24 cellular contexts compared by ENCODE assay signal in genomic region chr19:43490759-43491158, GRCh38. TPM values are rescaled to one million over a fixed set of nuclear protein-coding genes. Genes with fewer than 3 reads are reported as not detected.
"Had no signal": no experiment of that assay in that cellular context is flagged by ENCODE, and none has a peak within 500 bp of the region (broad histone marks: within the 10 kb centered on the region; RNA-seq: fewer than 3 reads in every experiment).

No MANE protein-coding gene starts in this region.

- H3K9me3 Mint-ChIP-seq: IgD-negative memory B cell had no signal

- ATAC-seq: K562 had no signal

- H3K4me2 ChIP-seq: KMS-11 had no signal

- FAIRE-seq: HTR-8/SVneo, K562, RCC 7860 had no signal

- H3K27me3 Mint-ChIP-seq: IgD-negative memory B cell had no signal

- DNase-seq: Kasumi-1, MM.1S, MV-4-11, NCI-H1048, NCI-H1105, NCI-H1417 treated with DMSO at 0.1 percent for 48 hours, NCI-H146, NCI-H1930, NCI-H2107, NCI-H2227 treated with DMSO at 0.1 percent for 48 hours, NCI-H526 treated with DMSO at 0.1 percent for 48 hours, NCI-H774, Right ventricle myocardium superior, RPMI8226, SIG-M5 had no signal

- H3K4me3 ChIP-seq: K562, SJSA1, SK-N-MC had no signal

- H3K9ac ChIP-seq: KMS-11 had no signal

- H3K27ac ChIP-seq: HL-60, KMS-11, SJSA1, SK-N-MC had no signal

- H3K36me3 ChIP-seq: SJSA1 had no signal

- H3K4me1 ChIP-seq: SJSA1 had no signal

- H3K27me3 ChIP-seq: SJSA1 had no signal

- H3K9me3 ChIP-seq: SJSA1 had no signal

RNA-seq across cellular contexts. Expression of gene ZNF575, which starts 42.2 kb away (rescaled TPM):
- total RNA-seq: M059J had no signal
